ENCODE assay signal across 1 cellular context in the genomic region with DNA sequence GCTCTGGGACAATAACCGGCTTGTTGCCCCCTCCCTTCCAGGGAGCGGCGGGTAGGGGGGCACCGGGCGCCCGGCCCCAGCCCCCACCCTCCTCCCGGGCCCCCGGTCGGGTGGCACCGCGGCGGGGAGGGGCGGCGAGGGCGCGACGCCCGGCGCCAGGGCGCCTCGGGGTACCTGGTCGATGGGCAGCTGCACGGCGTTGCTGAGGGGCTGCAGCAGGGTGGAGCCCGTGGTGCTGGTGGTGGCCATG.
TF ChIP-seq lines count a peak whose summit lies in the region.

No MANE protein-coding gene starts in this region.

TF ChIP-seq in HCT116, 20 proteins besides CTCF, POLR2A, EP300 and RAD21 (continued from another document):
- TF ChIP-seq ZBTB33 (IDR thresholded peaks at IDR 0.05; ENCODE audit: extremely low read depth, insufficient replicate concordance, low read length) (no peak), EZH2phosphoT487 (IDR thresholded peaks at IDR 0.05; ENCODE audit: borderline replicate concordance) (no peak)
TF ChIP-seq in HCT116: peak in this region for 0.
